9 cellular contexts compared by ENCODE assay signal in the genomic region with DNA sequence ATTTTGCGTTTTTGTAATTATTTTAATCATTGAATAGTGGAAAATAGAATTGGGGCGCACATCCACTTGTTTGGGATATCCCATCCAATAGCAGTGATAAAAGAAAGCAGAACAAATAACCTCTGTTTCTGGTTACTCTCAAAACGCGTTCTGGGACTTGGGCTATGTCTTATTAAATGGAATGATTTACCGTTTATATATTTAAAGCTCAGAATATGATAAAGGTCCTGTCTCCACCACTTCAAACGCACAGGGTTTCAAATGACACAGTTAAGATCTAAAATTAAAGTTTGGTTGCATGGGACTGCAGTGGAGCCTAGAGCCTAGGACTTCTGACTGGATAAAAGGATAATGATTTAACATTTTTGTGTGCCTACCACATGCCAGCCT. TPM values are rescaled to one million over a fixed set of nuclear protein-coding genes. Genes with fewer than 3 reads are reported as not detected.
DNase-seq lines count a peak whose midpoint lies in the region; ATAC-seq, FAIRE-seq and TF ChIP-seq lines count a peak whose summit lies in the region.
"Had no signal": no experiment of that assay in that cellular context is flagged by ENCODE, and none has a peak within 500 bp of the region (broad histone marks: within the 10 kb centered on the region; RNA-seq: fewer than 3 reads in every experiment).

No MANE protein-coding gene starts in this region.

- H3K9ac ChIP-seq in astrocyte (ENCODE audit: low read length), result peak overlapping the region; percentile 100

- FAIRE-seq in astrocyte (lab: Jason Lieb, UNC), result no peak

- H3K9me3 ChIP-seq in cardiac muscle cell (ENCODE audit: low read depth) (no peaks in the 10 kb centered on the region), astrocyte (ENCODE audit: insufficient read depth, low read depth, low read length) (no peaks in the 10 kb centered on the region), mesodermal cell (ENCODE audit: control insufficient read depth, low read length) (no peaks in the 10 kb centered on the region)

- peaks cover 23% of the 10 kb centered on the region for H3K4me1 Mint-ChIP-seq in astrocyte (ENCODE audit: low read depth, unreplicated experiment)
- H3K4me1 Mint-ChIP-seq in type B pancreatic cell (ENCODE audit: unreplicated experiment), result peaks cover 49% of the 10 kb centered on the region

- H3K36me3 Mint-ChIP-seq in astrocyte (ENCODE audit: low read depth, unreplicated experiment) (peaks cover 22% of the 10 kb centered on the region), type B pancreatic cell (peaks cover 35% of the 10 kb centered on the region)

- ATAC-seq in Right ventricle myocardium superior (ENCODE audit: poor library complexity) (no peak), HG03354 (IDR thresholded peaks at IDR 0.05; ENCODE audit: poor library complexity, severe bottlenecking, unreplicated experiment) (no peak)

- H3K27me3 Mint-ChIP-seq in astrocyte (ENCODE audit: low read depth, unreplicated experiment) (no peaks in the 10 kb centered on the region), type B pancreatic cell (no peaks in the 10 kb centered on the region)

- H3K4me3 ChIP-seq in cardiac muscle cell (peak overlapping the region; percentile 64), astrocyte (ENCODE audit: insufficient read depth, low read depth, low read length) (no peak overlapping the region), mesodermal cell (ENCODE audit: extremely low read depth, insufficient read depth, low read length, poor library complexity, severe bottlenecking) (peak overlapping the region; percentile 96)

- H3K4me3 Mint-ChIP-seq in astrocyte (ENCODE audit: unreplicated experiment) (peak overlapping the region; percentile 99), type B pancreatic cell (peak overlapping the region; percentile 90)

- peak overlapping the region; percentile 100 for H3K27ac ChIP-seq in cardiac muscle cell
- H3K27ac ChIP-seq in astrocyte (ENCODE audit: low read depth, low read length), result peak overlapping the region; percentile 99
- no peak overlapping the region for H3K27ac ChIP-seq in mesodermal cell (ENCODE audit: low read depth, low read length, severe bottlenecking)

- no CpG with 5 or more reads among the region's 6 CpGs for WGBS in mesodermal cell (ENCODE audit: insufficient coverage in 2 of 2), 2 experiments

- H4K20me1 ChIP-seq in astrocyte (ENCODE audit: insufficient read depth, low read length), result peaks cover 26% of the 10 kb centered on the region

- H3K4me1 ChIP-seq in cardiac muscle cell (ENCODE audit: low read depth), result peaks cover 25% of the 10 kb centered on the region
- H3K4me1 ChIP-seq in astrocyte (ENCODE audit: insufficient read depth, low read length), result peaks cover 22% of the 10 kb centered on the region
- H3K4me1 ChIP-seq in mesodermal cell (ENCODE audit: control insufficient read depth, insufficient read depth, low read length, poor library complexity, severe bottlenecking), result peaks cover 6% of the 10 kb centered on the region

- peaks cover 48% of the 10 kb centered on the region for H3K79me2 ChIP-seq in astrocyte (ENCODE audit: insufficient read depth, low read length)

- intact Hi-C loops in Right ventricle myocardium superior (cut with DNase I), result no loop called here

- peak overlapping the region; percentile 97 for H3K4me2 ChIP-seq in astrocyte (ENCODE audit: low read length)

- no peaks in the 10 kb centered on the region for H3K9me3 Mint-ChIP-seq in astrocyte (ENCODE audit: unreplicated experiment)
- no peaks in the 10 kb centered on the region for H3K9me3 Mint-ChIP-seq in type B pancreatic cell

- DNase-seq in cardiac muscle cell (ENCODE audit: low read depth in 1 of 2, low spot score in 1 of 2) (no peak), Right ventricle myocardium superior (no peak), astrocyte (ENCODE audit: low read depth) (no peak), type B pancreatic cell (ENCODE audit: extremely low spot score, unreplicated experiment) (no peak), AG08395 (ENCODE audit: low spot score) (no peak), NCI-H524 (lab: John Stamatoyannopoulos, UW) (no peak)
- DNase-seq: effector CD8-positive, alpha-beta T cell had no signal

- H2AFZ ChIP-seq in astrocyte (ENCODE audit: low read depth, low read length), result no peak overlapping the region

- H3K27ac Mint-ChIP-seq in astrocyte (ENCODE audit: unreplicated experiment) (peak overlapping the region; percentile 94), type B pancreatic cell (peak overlapping the region; percentile 98)

- no peaks in the 10 kb centered on the region for H3K27me3 ChIP-seq in cardiac muscle cell
- no peaks in the 10 kb centered on the region for H3K27me3 ChIP-seq in astrocyte (ENCODE audit: insufficient read depth, low read length)

- peaks cover 15% of the 10 kb centered on the region for H3K36me3 ChIP-seq in cardiac muscle cell
- H3K36me3 ChIP-seq in astrocyte (ENCODE audit: insufficient read depth, low read length), result peaks cover 20% of the 10 kb centered on the region
- peaks cover 23% of the 10 kb centered on the region for H3K36me3 ChIP-seq in mesodermal cell (ENCODE audit: control insufficient read depth, insufficient read depth, low read length)

- TF ChIP-seq CTCF in cardiac muscle cell (IDR thresholded peaks at IDR 0.05; ENCODE audit: low read depth, low read length), result no peak
- TF ChIP-seq CTCF in astrocyte (IDR thresholded peaks at IDR 0.05; ENCODE audit: insufficient read depth, low read depth, low read length), result no peak
- TF ChIP-seq CTCF in type B pancreatic cell (conservative IDR thresholded peaks at IDR 0.05), result no peak

RNA-seq across cellular contexts. Expression of a gene that starts 2.3 kb away (rescaled TPM):
- total RNA-seq in cardiac muscle cell (386 and 958 TPM in 2 replicates), Right ventricle myocardium superior (1,336 TPM), astrocyte (1,391 and 1,502 TPM in 2 replicates), type B pancreatic cell (ENCODE audit: low replicate concordance) (1,178 and 1,213 TPM in 2 replicates)
- 325 and 839 TPM in 2 replicates for polyA plus RNA-seq in cardiac muscle cell
- polyA plus RNA-seq in mesodermal cell (2013, experiment 1 of 2), result 1,395 TPM
- 1,207 TPM for polyA plus RNA-seq in mesodermal cell (2013, experiment 2 of 2)
